Comparison of ENCODE assay signal across 1 cellular context in the genomic region with DNA sequence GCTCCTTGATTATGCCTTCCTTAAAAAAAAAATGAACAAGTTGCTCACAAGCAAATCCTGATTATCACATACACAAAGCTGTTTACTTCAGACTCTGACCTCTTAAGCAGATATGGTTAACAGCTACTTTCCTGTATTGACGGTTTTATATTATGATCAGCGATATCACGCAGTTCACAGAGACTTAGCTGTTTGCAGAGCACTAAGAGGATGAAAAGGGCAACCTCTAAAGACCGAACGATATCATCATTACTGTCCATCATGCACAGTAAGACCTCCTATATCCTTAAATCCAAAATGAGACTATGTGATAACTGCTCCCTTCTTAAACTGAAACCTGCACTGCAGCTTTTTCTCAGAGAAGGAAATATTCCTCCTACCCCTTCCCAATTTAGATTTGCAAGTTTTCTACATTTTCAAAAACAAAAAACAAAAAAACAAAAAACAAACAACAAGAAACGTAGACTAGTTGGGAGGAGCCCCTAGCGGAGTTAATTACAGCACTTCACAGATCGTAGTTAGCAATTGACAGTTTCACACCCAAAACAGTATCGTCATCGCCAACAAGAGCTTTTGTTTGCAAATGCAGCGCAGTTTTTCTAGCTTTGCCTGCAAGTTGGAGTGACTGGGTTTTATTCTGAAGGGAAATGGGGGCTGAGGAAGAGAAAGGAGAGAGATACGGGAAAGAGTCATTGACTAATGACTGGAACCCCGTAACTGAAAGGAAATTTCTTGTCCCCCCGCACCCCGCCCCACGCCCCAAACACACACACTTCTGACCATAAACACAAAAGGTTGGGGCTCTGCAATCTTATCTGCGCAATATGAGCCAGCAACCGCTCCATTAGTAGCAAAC.
TF ChIP-seq lines count a peak whose summit lies in the region.

No MANE protein-coding gene starts in this region.

TF ChIP-seq in SK-N-SH, 30 proteins besides CTCF, POLR2A, EP300 and RAD21:
- TF ChIP-seq, protein P1, sequence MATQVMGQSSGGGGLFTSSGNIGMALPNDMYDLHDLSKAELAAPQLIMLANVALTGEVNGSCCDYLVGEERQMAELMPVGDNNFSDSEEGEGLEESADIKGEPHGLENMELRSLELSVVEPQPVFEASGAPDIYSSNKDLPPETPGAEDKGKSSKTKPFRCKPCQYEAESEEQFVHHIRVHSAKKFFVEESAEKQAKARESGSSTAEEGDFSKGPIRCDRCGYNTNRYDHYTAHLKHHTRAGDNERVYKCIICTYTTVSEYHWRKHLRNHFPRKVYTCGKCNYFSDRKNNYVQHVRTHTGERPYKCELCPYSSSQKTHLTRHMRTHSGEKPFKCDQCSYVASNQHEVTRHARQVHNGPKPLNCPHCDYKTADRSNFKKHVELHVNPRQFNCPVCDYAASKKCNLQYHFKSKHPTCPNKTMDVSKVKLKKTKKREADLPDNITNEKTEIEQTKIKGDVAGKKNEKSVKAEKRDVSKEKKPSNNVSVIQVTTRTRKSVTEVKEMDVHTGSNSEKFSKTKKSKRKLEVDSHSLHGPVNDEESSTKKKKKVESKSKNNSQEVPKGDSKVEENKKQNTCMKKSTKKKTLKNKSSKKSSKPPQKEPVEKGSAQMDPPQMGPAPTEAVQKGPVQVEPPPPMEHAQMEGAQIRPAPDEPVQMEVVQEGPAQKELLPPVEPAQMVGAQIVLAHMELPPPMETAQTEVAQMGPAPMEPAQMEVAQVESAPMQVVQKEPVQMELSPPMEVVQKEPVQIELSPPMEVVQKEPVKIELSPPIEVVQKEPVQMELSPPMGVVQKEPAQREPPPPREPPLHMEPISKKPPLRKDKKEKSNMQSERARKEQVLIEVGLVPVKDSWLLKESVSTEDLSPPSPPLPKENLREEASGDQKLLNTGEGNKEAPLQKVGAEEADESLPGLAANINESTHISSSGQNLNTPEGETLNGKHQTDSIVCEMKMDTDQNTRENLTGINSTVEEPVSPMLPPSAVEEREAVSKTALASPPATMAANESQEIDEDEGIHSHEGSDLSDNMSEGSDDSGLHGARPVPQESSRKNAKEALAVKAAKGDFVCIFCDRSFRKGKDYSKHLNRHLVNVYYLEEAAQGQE (IDR thresholded peaks at IDR 0.05; ENCODE audit: low read depth, low read length) = no peak
- TF ChIP-seq TEAD4 (IDR thresholded peaks at IDR 0.05; ENCODE audit: borderline replicate concordance, insufficient read depth) (no peak), GATA2 (CRISPR knock-in tag; IDR thresholded peaks at IDR 0.05) (no peak), CHD2 (IDR thresholded peaks at IDR 0.05; ENCODE audit: low read length, partially characterized antibody) (no peak), RFX5 (IDR thresholded peaks at IDR 0.05; ENCODE audit: low read length) (no peak), GABPA (IDR thresholded peaks at IDR 0.05; ENCODE audit: low read depth) (no peak), MEF2A (IDR thresholded peaks at IDR 0.05; ENCODE audit: borderline replicate concordance, low read depth) (no peak), RXRA (IDR thresholded peaks at IDR 0.05; ENCODE audit: borderline replicate concordance, low read depth) (no peak), SMC3 (IDR thresholded peaks at IDR 0.05; ENCODE audit: low read depth, low read length) (no peak)
- TF ChIP-seq, protein P2, sequence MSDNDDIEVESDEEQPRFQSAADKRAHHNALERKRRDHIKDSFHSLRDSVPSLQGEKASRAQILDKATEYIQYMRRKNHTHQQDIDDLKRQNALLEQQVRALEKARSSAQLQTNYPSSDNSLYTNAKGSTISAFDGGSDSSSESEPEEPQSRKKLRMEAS (IDR thresholded peaks at IDR 0.05; ENCODE audit: low read depth) = no peak
- TF ChIP-seq, protein P3, sequence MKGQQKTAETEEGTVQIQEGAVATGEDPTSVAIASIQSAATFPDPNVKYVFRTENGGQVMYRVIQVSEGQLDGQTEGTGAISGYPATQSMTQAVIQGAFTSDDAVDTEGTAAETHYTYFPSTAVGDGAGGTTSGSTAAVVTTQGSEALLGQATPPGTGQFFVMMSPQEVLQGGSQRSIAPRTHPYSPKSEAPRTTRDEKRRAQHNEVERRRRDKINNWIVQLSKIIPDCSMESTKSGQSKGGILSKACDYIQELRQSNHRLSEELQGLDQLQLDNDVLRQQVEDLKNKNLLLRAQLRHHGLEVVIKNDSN (IDR thresholded peaks at IDR 0.05; ENCODE audit: borderline replicate concordance, low read depth) = no peak
- TF ChIP-seq, protein P4, sequence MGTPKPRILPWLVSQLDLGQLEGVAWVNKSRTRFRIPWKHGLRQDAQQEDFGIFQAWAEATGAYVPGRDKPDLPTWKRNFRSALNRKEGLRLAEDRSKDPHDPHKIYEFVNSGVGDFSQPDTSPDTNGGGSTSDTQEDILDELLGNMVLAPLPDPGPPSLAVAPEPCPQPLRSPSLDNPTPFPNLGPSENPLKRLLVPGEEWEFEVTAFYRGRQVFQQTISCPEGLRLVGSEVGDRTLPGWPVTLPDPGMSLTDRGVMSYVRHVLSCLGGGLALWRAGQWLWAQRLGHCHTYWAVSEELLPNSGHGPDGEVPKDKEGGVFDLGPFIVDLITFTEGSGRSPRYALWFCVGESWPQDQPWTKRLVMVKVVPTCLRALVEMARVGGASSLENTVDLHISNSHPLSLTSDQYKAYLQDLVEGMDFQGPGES (IDR thresholded peaks at IDR 0.05; ENCODE audit: low read depth, low read length) = no peak
